35 cellular contexts compared by ENCODE assay signal in genomic region chr3:123225557-123225956, GRCh38.
"Had no signal": no experiment of that assay in that cellular context is flagged by ENCODE, and none has a peak within 500 bp of the region (broad histone marks: within the 10 kb centered on the region; RNA-seq: fewer than 3 reads in every experiment).

No MANE protein-coding gene starts in this region.

- H3K27me3 ChIP-seq: MG63 had no signal

- DNase-seq: Karpas-422, Kasumi-1, MG63, MM.1S, MV-4-11, NCI-H1048, NCI-H1092, NCI-H1092 treated with DMSO at 0.1 percent for 48 hours, NCI-H1105, NCI-H1105 treated with DMSO at 0.1 percent for 48 hours, NCI-H1417, NCI-H1417 treated with DMSO at 0.1 percent for 48 hours, NCI-H1436, NCI-H1436 treated with DMSO at 0.1 percent for 48 hours, NCI-H146, NCI-H1694, NCI-H1694 treated with DMSO at 0.1 percent for 48 hours, NCI-H187, NCI-H187 treated with DMSO at 0.1 percent for 48 hours, NCI-H1930, NCI-H2029, NCI-H2029 treated with DMSO at 0.1 percent for 48 hours, NCI-H2081, NCI-H2081 treated with DMSO at 0.1 percent for 48 hours, NCI-H2107, NCI-H2171, NCI-H2171 treated with DMSO at 0.1 percent for 48 hours, NCI-H2227 treated with DMSO at 0.1 percent for 48 hours, NCI-H226, NCI-H345, NCI-H446, NCI-H446 treated with DMSO at 0.1 percent for 48 hours, NCI-H510A, NCI-H510A treated with DMSO at 0.1 percent for 48 hours, NCI-H524 had no signal

- H3K4me3 ChIP-seq: MG63 had no signal
